In the genomic region with DNA sequence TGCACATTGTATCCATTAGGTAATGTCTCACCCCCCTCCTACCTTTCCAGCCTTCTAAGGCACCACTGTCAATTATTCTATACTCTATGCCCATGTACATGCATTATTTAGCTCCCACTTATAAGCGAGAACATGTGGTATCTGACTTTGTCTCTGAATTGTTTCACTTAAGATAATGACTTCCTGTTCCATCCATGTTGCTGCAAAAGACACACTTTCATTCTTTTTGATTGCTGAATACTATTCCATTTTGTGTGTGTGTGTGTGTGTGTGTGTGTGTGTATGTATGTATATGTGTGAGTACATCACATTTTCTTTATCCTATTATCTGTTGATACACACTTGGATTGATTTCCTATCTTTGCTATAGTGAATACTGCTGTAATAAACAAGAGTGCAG, we compare ENCODE assay signal across 6 cellular contexts.
"Had no signal": no experiment of that assay in that cellular context is flagged by ENCODE, and none has a peak within 500 bp of the region (broad histone marks: within the 10 kb centered on the region; RNA-seq: fewer than 3 reads in every experiment).

No MANE protein-coding gene starts in this region.

- FAIRE-seq: HepG2 had no signal

- DNase-seq: IMR-90, KBM-7, KG1 had no signal

- ATAC-seq: HepG2 had no signal

- H3K4me2 ChIP-seq: KMS-11 had no signal

- H3K27ac ChIP-seq: HL-60, KMS-11 had no signal

- H3K9ac ChIP-seq: KMS-11 had no signal
